24 cellular contexts compared by ENCODE assay signal in the genomic region with DNA sequence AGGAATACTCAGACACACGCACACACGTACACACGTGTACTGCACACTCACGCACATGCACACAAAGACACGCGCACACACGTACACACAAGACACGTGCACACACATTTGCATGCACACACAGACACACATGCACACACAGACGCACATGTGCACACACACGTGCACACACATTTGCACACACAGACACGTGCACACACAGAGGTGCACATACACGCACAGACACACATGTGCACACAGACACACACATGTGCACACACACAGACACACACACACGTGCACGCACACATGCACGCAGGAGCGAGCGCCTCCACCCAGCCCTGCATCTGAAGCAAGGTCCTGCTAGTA.
DNase-seq lines count a peak whose midpoint lies in the region; ATAC-seq, FAIRE-seq and TF ChIP-seq lines count a peak whose summit lies in the region.
"Had no signal": no experiment of that assay in that cellular context is flagged by ENCODE, and none has a peak within 500 bp of the region (broad histone marks: within the 10 kb centered on the region; RNA-seq: fewer than 3 reads in every experiment).

No MANE protein-coding gene starts in this region.

- TF ChIP-seq CTCF in HepG2 (CRISPR knock-in tag; IDR thresholded peaks at IDR 0.05) (no peak), right lobe of liver (IDR thresholded peaks at IDR 0.05) (no peak), K562 (IDR thresholded peaks at IDR 0.05 in 2 of 3, conservative IDR thresholded peaks at IDR 0.05 in 1 of 3; ENCODE audit: insufficient read depth in 2 of 3, low read depth in 1 of 3, low read length in 3 of 3) (no peak), nephron progenitor cell (IDR thresholded peaks at IDR 0.05) (no peak), transverse colon (IDR thresholded peaks at IDR 0.05) (no peak)
- no peak for TF ChIP-seq CTCF in CD8-positive, alpha-beta T cell (IDR thresholded peaks at IDR 0.05)

- TF ChIP-seq POLR2A in HepG2 (IDR thresholded peaks at IDR 0.05; ENCODE audit: insufficient read depth in 1 of 2, low read depth in 2 of 2, low read length in 2 of 2) = no peak
- no peak for TF ChIP-seq POLR2A in right lobe of liver (IDR thresholded peaks at IDR 0.05)
- TF ChIP-seq POLR2A in K562 (conservative IDR thresholded peaks at IDR 0.05) = no peak
- TF ChIP-seq POLR2A in transverse colon (IDR thresholded peaks at IDR 0.05) = no peak

- no peaks in the 10 kb centered on the region for H3K36me3 Mint-ChIP-seq in nephron progenitor cell (ENCODE audit: low read depth)
- H3K36me3 Mint-ChIP-seq in CD8-positive, alpha-beta T cell = no peaks in the 10 kb centered on the region
- H3K36me3 Mint-ChIP-seq: activated CD8-positive, alpha-beta memory T cell treated with anti-CD3 and anti-CD28 coated beads, Interleukin-2, amount 10 ng/mL, durations not matched to agents 7 days and 5 days; activated naive CD4-positive, alpha-beta T cell treated with anti-CD3 and anti-CD28 coated beads, Interleukin-2, amount 10 ng/mL, durations not matched to agents 7 days and 5 days; T-cell had no signal

- H3K4me1 Mint-ChIP-seq in nephron progenitor cell = peaks cover 37% of the 10 kb centered on the region
- peaks cover 17% of the 10 kb centered on the region for H3K4me1 Mint-ChIP-seq in CD8-positive, alpha-beta T cell (ENCODE audit: low read depth)

- H3K27ac ChIP-seq in HepG2 (ENCODE audit: extremely low read length, insufficient read depth, low read length) (peak overlapping the region; percentile 77), right lobe of liver (peak overlapping the region in 1 of 3 donors; percentile 67), K562 (ENCODE audit: extremely low read depth, low read depth, low read length) (no peak overlapping the region), transverse colon (no peak overlapping the region)
- no peak overlapping the region for H3K27ac ChIP-seq in CD8-positive, alpha-beta T cell (ENCODE audit: low read depth, low read length)
- H3K27ac ChIP-seq: SJCRH30 had no signal

- H3K9me3 Mint-ChIP-seq in nephron progenitor cell = no peaks in the 10 kb centered on the region
- no peaks in the 10 kb centered on the region for H3K9me3 Mint-ChIP-seq in CD8-positive, alpha-beta T cell
- H3K9me3 Mint-ChIP-seq: activated T-cell treated with anti-CD3 and anti-CD28 coated beads, Interleukin-2, amount 50 U/mL, for 72 hours; stimulated activated effector memory CD8-positive, alpha-beta T cell treated with anti-CD3 and anti-CD28 coated beads, Interleukin-12 subunit alpha, Interleukin-12 subunit beta, amount 100 ng/mL, for 72 hours; T-cell had no signal

- TF ChIP-seq RAD21 in HepG2 (CRISPR knock-in tag; IDR thresholded peaks at IDR 0.05) = no peak
- TF ChIP-seq RAD21 in K562 (CRISPR knock-in tag; conservative IDR thresholded peaks at IDR 0.05 in 1 of 2, IDR thresholded peaks at IDR 0.05 in 1 of 2) = no peak

- H3K4me2 ChIP-seq in HepG2 (ENCODE audit: low read depth, low read length) = peak overlapping the region; percentile 68
- H3K4me2 ChIP-seq in K562 (ENCODE audit: insufficient read depth, low read length) = no peak overlapping the region

- ATAC-seq in HepG2 (no peak), right lobe of liver (no peak), K562 (no peak)
- no peak for ATAC-seq in CD8-positive, alpha-beta T cell
- ATAC-seq: activated CD8-positive, alpha-beta memory T cell treated with anti-CD3 and anti-CD28 coated beads, Interleukin-2, amount 10 ng/mL, durations not matched to agents 7 days and 5 days; activated T-cell treated with anti-CD3 and anti-CD28 coated beads, Interleukin-2, amount 50 U/mL, for 72 hours; stimulated activated effector memory CD8-positive, alpha-beta T cell treated with anti-CD3 and anti-CD28 coated beads, Interleukin-12 subunit alpha, Interleukin-12 subunit beta, amount 100 ng/mL, for 72 hours; T-cell had no signal

- H3K4me1 ChIP-seq in HepG2 (ENCODE audit: insufficient read depth, low read length) = peaks cover 60% of the 10 kb centered on the region
- peaks cover 0 to 10% (median 4%) of the 10 kb centered on the region in 4 donors for H3K4me1 ChIP-seq in right lobe of liver
- peaks cover 4 to 18% of the 10 kb centered on the region in 2 experiments; a peak in 2 of 5 replicates for H3K4me1 ChIP-seq in K562 (replicated peaks in 1 of 2; ENCODE audit: control insufficient read depth in 2 of 2, insufficient read depth in 2 of 2, low read length in 2 of 2)
- H3K4me1 ChIP-seq in CD8-positive, alpha-beta T cell (ENCODE audit: insufficient read depth, low read length) = peaks cover 20% of the 10 kb centered on the region
- peaks cover 0 to 7% (median 3%) of the 10 kb centered on the region in 4 donors for H3K4me1 ChIP-seq in transverse colon
- H3K4me1 ChIP-seq: SJCRH30 had no signal

- H4K20me1 ChIP-seq in HepG2 (ENCODE audit: insufficient read depth, low read length) (no peaks in the 10 kb centered on the region), K562 (replicated peaks; ENCODE audit: control insufficient read depth, insufficient read depth, low read length) (no peaks in the 10 kb centered on the region)

- intact Hi-C loops in HepG2 (cut with micrococcal nuclease; ENCODE audit: unreplicated experiment) = no loop called here
- intact Hi-C loops in right lobe of liver (cut with DNase I) = no loop called here
- intact Hi-C loops in K562 (cut with micrococcal nuclease) = no loop called here
- intact Hi-C loops in CD8-positive, alpha-beta T cell (cut with DNase I, micrococcal nuclease) = no loop called here
- intact Hi-C loops in transverse colon (cut with DNase I; ENCODE audit: low total_unique reads) = no loop called here

- TF ChIP-seq EP300 in HepG2 (IDR thresholded peaks at IDR 0.05; ENCODE audit: low read depth in 2 of 2, low read length in 2 of 2) = no peak
- no peak for TF ChIP-seq EP300 in HepG2 (CRISPR knock-in tag; IDR thresholded peaks at IDR 0.05; ENCODE audit: borderline replicate concordance)
- TF ChIP-seq EP300 in K562 (IDR thresholded peaks at IDR 0.05; ENCODE audit: low read length) = no peak
- TF ChIP-seq EP300 in transverse colon (IDR thresholded peaks at IDR 0.05; ENCODE audit: low read depth) = no peak

- WGBS in HepG2 (ENCODE audit: low lambda C conversion rate) = 90% methylated on average over 13 of the region's 17 CpGs
- WGBS in right lobe of liver (ENCODE audit: insufficient coverage, low coverage, low lambda C conversion rate, missing lambda C conversion rate) = 90% methylated on average over 8 of the region's 17 CpGs
- 45% methylated on average over 17 of the region's 17 CpGs for WGBS in K562 (ENCODE audit: insufficient coverage, low coverage, missing lambda C conversion rate)
- 98 to 100% methylated on average over 1 to 17 of the region's 17 CpGs for WGBS in transverse colon (ENCODE audit: low coverage in 1 of 2), 2 donors

- no peaks in the 10 kb centered on the region for H3K79me2 ChIP-seq in HepG2 (ENCODE audit: insufficient read depth, low read length)
- no peaks in the 10 kb centered on the region for H3K79me2 ChIP-seq in K562 (ENCODE audit: control insufficient read depth, insufficient read depth, low read length)

- POLR2A ChIA-PET in HepG2 (lab: Yijun Ruan, JAX) = interaction anchor here (1.0 to 5.1 kb wide), 8 partner anchors 11 to 310 kb away, joined by 3 to 53 read pairs (median 4); partner anchors contain the start of genes GADD45B and ZNF556
- POLR2A ChIA-PET in K562 (lab: Yijun Ruan, JAX) = interaction anchor here (0.5 kb wide), 1 partner anchor 92 kb away, joined by 3 read pairs; no protein-coding TSS in a partner anchor
- POLR2A ChIA-PET in CD8-positive, alpha-beta T cell (lab: Charles Lee) = interaction anchor here (1.5 kb wide), 1 partner anchor 81 kb away, joined by 3 read pairs; the partner anchor contains the start of gene GADD45B

- H3K9me3 ChIP-seq in HepG2 (ENCODE audit: low read length) (no peaks in the 10 kb centered on the region), right lobe of liver (no peaks in the 10 kb centered on the region), K562 (replicated peaks; ENCODE audit: control insufficient read depth, insufficient read depth, low read depth, low read length) (no peaks in the 10 kb centered on the region), transverse colon (no peaks in the 10 kb centered on the region)
- no peaks in the 10 kb centered on the region for H3K9me3 ChIP-seq in CD8-positive, alpha-beta T cell (ENCODE audit: low read length)
- H3K9me3 ChIP-seq: gastroesophageal sphincter, Peyer's patch, SJCRH30 had no signal

- FAIRE-seq in HepG2 (lab: Jason Lieb, UNC) = peak; percentile 26
- FAIRE-seq in K562 (lab: Jason Lieb, UNC) = no peak
- peak; percentile 27 for FAIRE-seq in urothelium cell line (lab: Jason Lieb, UNC)
- FAIRE-seq in GM19239 (lab: Jason Lieb, UNC) = no peak
- FAIRE-seq: D721Med, TTC549 had no signal

- H3K27me3 ChIP-seq in HepG2 (ENCODE audit: control insufficient read depth in 1 of 2, insufficient read depth in 2 of 2, low read length in 2 of 2) = no peaks in the 10 kb centered on the region
- no peaks in the 10 kb centered on the region for H3K27me3 ChIP-seq in right lobe of liver
- peaks cover 11 to 46% of the 10 kb centered on the region in 2 experiments; a peak in 4 of 5 replicates for H3K27me3 ChIP-seq in K562 (ENCODE audit: control insufficient read depth in 2 of 2, insufficient read depth in 2 of 2, low read length in 2 of 2)
- no peaks in the 10 kb centered on the region for H3K27me3 ChIP-seq in CD8-positive, alpha-beta T cell (ENCODE audit: insufficient read depth, low read length)
- no peaks in the 10 kb centered on the region for H3K27me3 ChIP-seq in transverse colon
- H3K27me3 ChIP-seq: gastroesophageal sphincter, Peyer's patch, SJCRH30 had no signal

- DNase-seq in HepG2 (ENCODE audit: low spot score) (no peak), right lobe of liver (no peak), K562 (ENCODE audit: extremely low read depth in 1 of 4, low spot score in 3 of 4) (no peak), nephron progenitor cell (no peak), urothelium cell line (ENCODE audit: low spot score) (no peak), GM19239 (ENCODE audit: insufficient read length, low spot score) (no peak), transverse colon (no peak)
- no peak for DNase-seq in CD8-positive, alpha-beta T cell
- DNase-seq: ACHN; activated CD8-positive, alpha-beta memory T cell treated with anti-CD3 and anti-CD28 coated beads, Interleukin-2, amount 10 ng/mL, durations not matched to agents 7 days and 5 days; activated naive CD4-positive, alpha-beta T cell treated with anti-CD3 and anti-CD28 coated beads, Interleukin-2, amount 10 ng/mL, durations not matched to agents 7 days and 5 days; activated T-cell treated with anti-CD3 and anti-CD28 coated beads, Interleukin-2, amount 50 U/mL, for 72 hours; C1 segment of cervical spinal cord; cortex of kidney; KG1; NCI-H1436 treated with DMSO at 0.1 percent for 48 hours; NCI-H510A; SJCRH30; T-cell had no signal

- CTCF ChIA-PET in HepG2 (lab: Yijun Ruan, JAX; ENCODE audit: low intra/inter-chr PET ratio, low total read pairs) (no interaction called here), K562 (lab: Yijun Ruan, JAX; ENCODE audit: low intra/inter-chr PET ratio) (no interaction called here)
- CTCF ChIA-PET in CD8-positive, alpha-beta T cell (lab: Charles Lee) = no interaction called here

- H3K36me3 ChIP-seq in HepG2 (replicated peaks in 1 of 2; ENCODE audit: control insufficient read depth in 1 of 2, insufficient read depth in 2 of 2, low read length in 2 of 2) (no peaks in the 10 kb centered on the region), right lobe of liver (no peaks in the 10 kb centered on the region), K562 (ENCODE audit: control insufficient read depth, insufficient read depth, low read length) (no peaks in the 10 kb centered on the region), transverse colon (no peaks in the 10 kb centered on the region)
- H3K36me3 ChIP-seq in CD8-positive, alpha-beta T cell (ENCODE audit: insufficient read depth, low read length) = no peaks in the 10 kb centered on the region
- H3K36me3 ChIP-seq: gastroesophageal sphincter, Peyer's patch, SJCRH30 had no signal

- no peaks in the 10 kb centered on the region for H3K9me1 ChIP-seq in K562 (ENCODE audit: control insufficient read depth, insufficient read depth, low read length)

- no peak overlapping the region for H3K9ac ChIP-seq in HepG2 (ENCODE audit: insufficient read depth, low read depth, low read length)
- H3K9ac ChIP-seq in K562 (ENCODE audit: insufficient read depth in 1 of 2, low read depth in 2 of 2, low read length in 2 of 2) = no peak overlapping the region

- peak overlapping the region; percentile 92 for H3K27ac Mint-ChIP-seq in nephron progenitor cell
- no peak overlapping the region for H3K27ac Mint-ChIP-seq in CD8-positive, alpha-beta T cell
- H3K27ac Mint-ChIP-seq: activated CD8-positive, alpha-beta memory T cell treated with anti-CD3 and anti-CD28 coated beads, Interleukin-2, amount 10 ng/mL, durations not matched to agents 7 days and 5 days; activated naive CD4-positive, alpha-beta T cell treated with anti-CD3 and anti-CD28 coated beads, Interleukin-2, amount 10 ng/mL, durations not matched to agents 7 days and 5 days; activated T-cell treated with anti-CD3 and anti-CD28 coated beads, Interleukin-2, amount 50 U/mL, for 72 hours; stimulated activated effector memory CD8-positive, alpha-beta T cell treated with anti-CD3 and anti-CD28 coated beads, Interleukin-12 subunit alpha, Interleukin-12 subunit beta, amount 100 ng/mL, for 72 hours; T-cell had no signal

- H3K4me3 ChIP-seq in HepG2 (replicated peaks in 1 of 3; ENCODE audit: insufficient read depth in 1 of 3, low read depth in 2 of 3, low read length in 3 of 3) (peak overlapping the region in 1 of 3 experiments; percentile 22; a peak in 1 of 6 replicates), right lobe of liver (no peak overlapping the region), K562 (no peak overlapping the region), transverse colon (no peak overlapping the region)
- no peak overlapping the region for H3K4me3 ChIP-seq in CD8-positive, alpha-beta T cell (ENCODE audit: low read depth, low read length)
- H3K4me3 ChIP-seq: gastroesophageal sphincter, Peyer's patch, SJCRH30 had no signal

- BruUV-seq in HepG2 (replicated peaks; lab: Mats Ljungman, UMichigan) (no TSS peak), K562 (replicated peaks; lab: Mats Ljungman, UMichigan) (no TSS peak)

- no peaks in the 10 kb centered on the region for H3K27me3 Mint-ChIP-seq in nephron progenitor cell (ENCODE audit: low read depth, poor library complexity)
- H3K27me3 Mint-ChIP-seq in CD8-positive, alpha-beta T cell (ENCODE audit: low read depth) = no peaks in the 10 kb centered on the region
- H3K27me3 Mint-ChIP-seq: activated CD8-positive, alpha-beta memory T cell treated with anti-CD3 and anti-CD28 coated beads, Interleukin-2, amount 10 ng/mL, durations not matched to agents 7 days and 5 days; activated naive CD4-positive, alpha-beta T cell treated with anti-CD3 and anti-CD28 coated beads, Interleukin-2, amount 10 ng/mL, durations not matched to agents 7 days and 5 days; T-cell had no signal

- peak overlapping the region; percentile 23 for H3K4me3 Mint-ChIP-seq in nephron progenitor cell
- no peak overlapping the region for H3K4me3 Mint-ChIP-seq in CD8-positive, alpha-beta T cell
- H3K4me3 Mint-ChIP-seq: activated CD8-positive, alpha-beta memory T cell treated with anti-CD3 and anti-CD28 coated beads, Interleukin-2, amount 10 ng/mL, durations not matched to agents 7 days and 5 days; activated naive CD4-positive, alpha-beta T cell treated with anti-CD3 and anti-CD28 coated beads, Interleukin-2, amount 10 ng/mL, durations not matched to agents 7 days and 5 days; activated T-cell treated with anti-CD3 and anti-CD28 coated beads, Interleukin-2, amount 50 U/mL, for 72 hours; stimulated activated effector memory CD8-positive, alpha-beta T cell treated with anti-CD3 and anti-CD28 coated beads, Interleukin-12 subunit alpha, Interleukin-12 subunit beta, amount 100 ng/mL, for 72 hours; T-cell had no signal

- in situ Hi-C loops in HepG2 (cut with HindIII; ENCODE audit: extremely low pct_ligation_motif_present, low pct_unique_long_range_greater_than_20kb) = no loop called here
- in situ Hi-C loops in K562 (cut with MboI) = no loop called here
- in situ Hi-C loops in transverse colon (cut with MboI; ENCODE audit: low pct_ligation_motif_present in 1 of 4, low pct_unique_long_range_greater_than_20kb in 1 of 4, low sequenced_read_pairs in 3 of 4) = no loop called here

- H2AFZ ChIP-seq in HepG2 (ENCODE audit: low read length) (no peak overlapping the region), K562 (ENCODE audit: low read depth, low read length) (no peak overlapping the region)

Comparison
In these comparisons a context has a peak if more than half of its experiments do, and no peak if none do; other contexts are left out.
1. Of the 241 proteins assayed by ChIP-seq in both HepG2 and K562: peak only in HepG2: BRD4, DNMT1, MNT, MXI1, MYC, TARDBP and 2 more; only in K562: ARID2, BHLHE40 and ZBTB43; in both: MAX; in neither: 227; mixed calls (peak in some experiments, not most) for 2.